ENCODE assay signal across 10 cellular contexts in genomic region chr10:119786117-119786769, GRCh38.
A peak's percentile ranks its signal among the peaks of the same experiment; 100 is the strongest.
DNase-seq lines count a peak whose midpoint lies in the region; ATAC-seq and TF ChIP-seq lines count a peak whose summit lies in the region.
"Had no signal": no experiment of that assay in that cellular context is flagged by ENCODE, and none has a peak within 500 bp of the region (broad histone marks: within the 10 kb centered on the region; RNA-seq: fewer than 3 reads in every experiment).

No MANE protein-coding gene starts in this region.

- CTCF ChIA-PET in Caco-2 (lab: Charles Lee), result interaction anchor here (0.6 to 1.0 kb wide), 2 partner anchors 36 to 60 kb away, joined by 3 to 5 read pairs; partner anchors contain the start of gene INPP5F

- no peak for TF ChIP-seq CTCF in Caco-2 (IDR thresholded peaks at IDR 0.05; ENCODE audit: insufficient read depth in 1 of 2, low read depth in 1 of 2, low read length in 1 of 2, severe bottlenecking in 1 of 2, unreplicated experiment in 1 of 2)
- no peak for TF ChIP-seq CTCF in lower lobe of right lung (IDR thresholded peaks at IDR 0.05)
- TF ChIP-seq CTCF in WERI-Rb-1 (IDR thresholded peaks at IDR 0.05; ENCODE audit: low read depth, low read length), result no peak

- H3K4me1 ChIP-seq in Caco-2 (peaks cover 35% of the 10 kb centered on the region), lower lobe of right lung (peaks cover 12% of the 10 kb centered on the region)

- H3K27ac Mint-ChIP-seq in Caco-2 (ENCODE audit: unreplicated experiment), result peak overlapping the region; percentile 96
- H3K27ac Mint-ChIP-seq: stimulated activated naive CD8-positive, alpha-beta T cell treated with anti-CD3 and anti-CD28 coated beads, Interleukin-15, Interleukin-2, amounts not matched to agents 100 ng/mL and 50 ng/mL, for 24 hours had no signal

- no peaks in the 10 kb centered on the region for H3K27me3 ChIP-seq in Caco-2 (replicated peaks; ENCODE audit: control insufficient read depth, insufficient read depth, low read length)
- H3K27me3 ChIP-seq in lower lobe of right lung (ENCODE audit: low read depth), result no peaks in the 10 kb centered on the region
- H3K27me3 ChIP-seq in WERI-Rb-1 (ENCODE audit: insufficient read depth, low read depth, severe bottlenecking), result no peaks in the 10 kb centered on the region

- H3K27ac ChIP-seq in lower lobe of right lung (no peak overlapping the region), WERI-Rb-1 (no peak overlapping the region)

- no peaks in the 10 kb centered on the region for H3K9me3 ChIP-seq in Caco-2
- no peaks in the 10 kb centered on the region for H3K9me3 ChIP-seq in lower lobe of right lung
- H3K9me3 ChIP-seq in WERI-Rb-1 (ENCODE audit: severe bottlenecking), result no peaks in the 10 kb centered on the region

- DNase-seq in Caco-2 (peak; percentile 74 to 86), M059J (ENCODE audit: low read depth) (peak; percentile 85), astrocyte of the hippocampus (ENCODE audit: low read depth, low spot score) (peak; percentile 94), lower lobe of right lung (no peak), WERI-Rb-1 (no peak)
- no peak for DNase-seq in stimulated activated naive CD8-positive, alpha-beta T cell treated with anti-CD3 and anti-CD28 coated beads, Interleukin-15, Interleukin-2, amounts not matched to agents 100 U/mL and 50 U/mL, for 24 hours
- no peak for DNase-seq in stimulated activated CD4-positive, alpha-beta T cell treated with anti-CD3 and anti-CD28 coated beads, Interleukin-2, amount 100 ng/mL, for 24 hours
- DNase-seq: NCI-H1436 had no signal

- H3K4me1 Mint-ChIP-seq in Caco-2 (ENCODE audit: low read depth, unreplicated experiment), result peaks cover 49% of the 10 kb centered on the region

- no peaks in the 10 kb centered on the region for H3K9me3 Mint-ChIP-seq in Caco-2 (ENCODE audit: unreplicated experiment)
- H3K9me3 Mint-ChIP-seq: stimulated activated naive CD8-positive, alpha-beta T cell treated with anti-CD3 and anti-CD28 coated beads, Interleukin-15, Interleukin-2, amounts not matched to agents 100 ng/mL and 50 ng/mL, for 24 hours had no signal

- H3K4me3 ChIP-seq in Caco-2 (ENCODE audit: low read depth, low read length), result no peak overlapping the region
- no peak overlapping the region for H3K4me3 ChIP-seq in lower lobe of right lung
- H3K4me3 ChIP-seq in WERI-Rb-1 (ENCODE audit: low read depth, low read length), result no peak overlapping the region

- POLR2A ChIA-PET in Caco-2 (lab: Charles Lee), result interaction anchor here (1.0 kb wide), 1 partner anchor 60 kb away, joined by 5 read pairs; the partner anchor contains the start of gene INPP5F

- BruUV-seq in Caco-2 (replicated peaks; lab: Mats Ljungman, UMichigan), result no TSS peak

- intact Hi-C loops in Caco-2 (cut with micrococcal nuclease; ENCODE audit: unreplicated experiment), result loop anchor here (2.0 kb wide), 1 partner anchor 35 kb away; no protein-coding TSS in a partner anchor
- intact Hi-C loops in lower lobe of right lung (cut with DNase I), result no loop called here

- ATAC-seq in lower lobe of right lung (peak; percentile 66 to 77), GM21529 (IDR thresholded peaks at IDR 0.05; ENCODE audit: unreplicated experiment) (no peak)
- no peak for ATAC-seq in stimulated activated naive CD8-positive, alpha-beta T cell treated with anti-CD3 and anti-CD28 coated beads, Interleukin-15, Interleukin-2, amounts not matched to agents 100 U/mL and 50 U/mL, for 24 hours

- peaks cover 6% of the 10 kb centered on the region for H3K36me3 Mint-ChIP-seq in Caco-2 (ENCODE audit: insufficient read depth, unreplicated experiment)

- peak overlapping the region; percentile 65 for H3K4me3 Mint-ChIP-seq in Caco-2 (ENCODE audit: unreplicated experiment)
- H3K4me3 Mint-ChIP-seq: stimulated activated naive CD8-positive, alpha-beta T cell treated with anti-CD3 and anti-CD28 coated beads, Interleukin-15, Interleukin-2, amounts not matched to agents 100 ng/mL and 50 ng/mL, for 24 hours had no signal

- H3K36me3 ChIP-seq in Caco-2 (ENCODE audit: control insufficient read depth, insufficient read depth, low read length), result no peaks in the 10 kb centered on the region
- no peaks in the 10 kb centered on the region for H3K36me3 ChIP-seq in lower lobe of right lung
- no peaks in the 10 kb centered on the region; the same call in 1 of the 2 replicates for H3K36me3 ChIP-seq in WERI-Rb-1

- no peaks in the 10 kb centered on the region for H3K27me3 Mint-ChIP-seq in Caco-2 (ENCODE audit: insufficient read depth, unreplicated experiment)
- H3K27me3 Mint-ChIP-seq: stimulated activated naive CD8-positive, alpha-beta T cell treated with anti-CD3 and anti-CD28 coated beads, Interleukin-15, Interleukin-2, amounts not matched to agents 100 ng/mL and 50 ng/mL, for 24 hours had no signal

Comparison
In these comparisons a context has a peak if more than half of its experiments do, and no peak if none do; other contexts are left out.
1. DNase-seq: peak in Caco-2 (2 of 2), M059J (single experiment) and astrocyte of the hippocampus (single experiment); none in lower lobe of right lung (single experiment), WERI-Rb-1 (single experiment), stimulated activated naive CD8-positive, alpha-beta T cell treated with anti-CD3 and anti-CD28 coated beads, Interleukin-15, Interleukin-2, amounts not matched to agents 100 U/mL and 50 U/mL, for 24 hours (single experiment) and stimulated activated CD4-positive, alpha-beta T cell treated with anti-CD3 and anti-CD28 coated beads, Interleukin-2, amount 100 ng/mL, for 24 hours (0 of 2).
2. ATAC-seq: peak in lower lobe of right lung (2 of 2); none in GM21529 (single experiment) and stimulated activated naive CD8-positive, alpha-beta T cell treated with anti-CD3 and anti-CD28 coated beads, Interleukin-15, Interleukin-2, amounts not matched to agents 100 U/mL and 50 U/mL, for 24 hours (single experiment).